8 cellular contexts compared by ENCODE assay signal in genomic region chr1:84077476-84078107, GRCh38.
DNase-seq lines count a peak whose midpoint lies in the region; ATAC-seq and TF ChIP-seq lines count a peak whose summit lies in the region.

No MANE protein-coding gene starts in this region.

- peak; percentile 3 for DNase-seq in AG09309 (ENCODE audit: low read depth)
- peak; percentile 77 to 94 for DNase-seq in NCI-H446 (lab: John Stamatoyannopoulos, UW)
- peak; percentile 78 for DNase-seq in activated CD4-positive, alpha-beta T cell treated with anti-CD3 and anti-CD28 coated beads for 48 hours
- peak; percentile 88 for DNase-seq in coronary artery (ENCODE audit: low spot score)
- peak; percentile 60 to 89 for DNase-seq in left lung
- DNase-seq in stimulated activated CD4-positive, alpha-beta T cell treated with anti-CD3 and anti-CD28 coated beads, Interleukin-2, amount 100 ng/mL, for 48 hours = peak; percentile 47 to 67

- H3K9me3 ChIP-seq in left lung = no peaks in the 10 kb centered on the region

- peak; percentile 96 for ATAC-seq in GM18907 (IDR thresholded peaks at IDR 0.05; ENCODE audit: unreplicated experiment)
- peak; percentile 94 for ATAC-seq in HG03135 (IDR thresholded peaks at IDR 0.05; ENCODE audit: unreplicated experiment)
- peak; percentile 99 for ATAC-seq in left lung

- H3K4me1 ChIP-seq in left lung = peaks cover 0 to 21% of the 10 kb centered on the region in 2 donors

- H3K27ac ChIP-seq in coronary artery = peak overlapping the region; percentile 93
- peak overlapping the region; percentile 78 to 83 for H3K27ac ChIP-seq in left lung

- H3K36me3 ChIP-seq in left lung = no peaks in the 10 kb centered on the region

- TF ChIP-seq CTCF in AG09309 (IDR thresholded peaks at IDR 0.05; ENCODE audit: control insufficient read depth, insufficient read depth, low read depth, low read length, missing control alignments) (no peak), coronary artery (IDR thresholded peaks at IDR 0.05) (no peak), left lung (IDR thresholded peaks at IDR 0.05) (no peak)

- H3K27me3 ChIP-seq in left lung = peaks cover 0 to 19% of the 10 kb centered on the region in 2 donors

- intact Hi-C loops in left lung (cut with DNase I) = no loop called here

- H3K4me3 ChIP-seq in AG09309 (ENCODE audit: control insufficient read depth, low read depth, low read length) (peak overlapping the region; percentile 81), coronary artery (peak overlapping the region; percentile 96), left lung (peak overlapping the region; percentile 75 to 93)

Comparison
In these comparisons a context has a peak if more than half of its experiments do, and no peak if none do; other contexts are left out.
1. Peak in every context shown above with its lines: DNase-seq, ATAC-seq, H3K4me3 ChIP-seq and H3K27ac ChIP-seq.
2. DNase-seq: peak in every context shown above with its lines; median percentile 88 in coronary artery; 86 in NCI-H446; 78 in activated CD4-positive, alpha-beta T cell treated with anti-CD3 and anti-CD28 coated beads for 48 hours; 74 in left lung; 57 in stimulated activated CD4-positive, alpha-beta T cell treated with anti-CD3 and anti-CD28 coated beads, Interleukin-2, amount 100 ng/mL, for 48 hours; 3 in AG09309.